In the genomic region with DNA sequence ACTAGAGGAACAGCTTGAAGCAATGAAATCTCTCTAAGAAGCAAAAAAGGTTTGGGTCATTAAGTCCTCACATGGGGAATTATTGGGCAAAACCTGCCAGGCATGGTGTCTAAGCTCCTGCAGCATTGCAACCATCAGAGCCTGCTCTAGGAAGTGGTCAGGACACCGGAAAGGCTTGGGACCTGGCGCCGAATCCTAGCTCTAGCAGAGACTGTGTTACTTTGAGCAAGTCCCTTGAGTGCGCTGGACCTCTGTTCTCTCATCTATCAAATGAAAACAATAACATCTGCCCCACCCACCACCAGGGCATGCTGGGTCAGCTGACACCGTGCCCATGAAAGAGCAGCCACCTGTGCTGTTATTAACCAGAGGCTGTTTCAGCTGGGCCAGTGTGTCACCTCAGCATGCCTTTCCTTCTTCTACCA, we compare ENCODE assay signal across 8 cellular contexts. TPM values are rescaled to one million over a fixed set of nuclear protein-coding genes. Genes with fewer than 3 reads are reported as not detected.
DNase-seq lines count a peak whose midpoint lies in the region; ATAC-seq and TF ChIP-seq lines count a peak whose summit lies in the region.

No MANE protein-coding gene starts in this region.

- H3K4me3 Mint-ChIP-seq in stimulated activated naive CD8-positive, alpha-beta T cell treated with anti-CD3 and anti-CD28 coated beads, Interleukin-15, Interleukin-2, amounts not matched to agents 100 ng/mL and 50 ng/mL, for 24 hours: no peak overlapping the region
- H3K4me3 Mint-ChIP-seq in stimulated activated naive CD8-positive, alpha-beta T cell treated with anti-CD3 and anti-CD28 coated beads, Interleukin-15, amount 100 ng/mL, for 72 hours: no peak overlapping the region
- H3K4me3 Mint-ChIP-seq in natural killer cell: no peak overlapping the region

- H3K36me3 Mint-ChIP-seq in stimulated activated naive CD8-positive, alpha-beta T cell treated with anti-CD3 and anti-CD28 coated beads, Interleukin-15, Interleukin-2, amounts not matched to agents 100 ng/mL and 50 ng/mL, for 24 hours (ENCODE audit: low read depth): peaks cover 31% of the 10 kb centered on the region
- H3K36me3 Mint-ChIP-seq in natural killer cell: no peaks in the 10 kb centered on the region

- intact Hi-C loops in natural killer cell (cut with micrococcal nuclease): no loop called here

- peak overlapping the region; percentile 66 for H3K27ac ChIP-seq in cingulate gyrus (ENCODE audit: low read depth, low read length)

- peak overlapping the region; percentile 23 for H3K27ac Mint-ChIP-seq in stimulated activated naive CD8-positive, alpha-beta T cell treated with anti-CD3 and anti-CD28 coated beads, Interleukin-15, Interleukin-2, amounts not matched to agents 100 ng/mL and 50 ng/mL, for 24 hours
- H3K27ac Mint-ChIP-seq in stimulated activated naive CD8-positive, alpha-beta T cell treated with anti-CD3 and anti-CD28 coated beads, Interleukin-15, amount 100 ng/mL, for 72 hours: no peak overlapping the region
- H3K27ac Mint-ChIP-seq in natural killer cell: peak overlapping the region; percentile 62 to 84

- peaks cover 86% of the 10 kb centered on the region for H3K4me1 Mint-ChIP-seq in stimulated activated naive CD8-positive, alpha-beta T cell treated with anti-CD3 and anti-CD28 coated beads, Interleukin-15, Interleukin-2, amounts not matched to agents 100 ng/mL and 50 ng/mL, for 24 hours (ENCODE audit: low read depth)
- peaks cover 93% of the 10 kb centered on the region for H3K4me1 Mint-ChIP-seq in stimulated activated naive CD8-positive, alpha-beta T cell treated with anti-CD3 and anti-CD28 coated beads, Interleukin-15, amount 100 ng/mL, for 72 hours
- H3K4me1 Mint-ChIP-seq in natural killer cell: peaks cover 51% of the 10 kb centered on the region in 2 donors

- ATAC-seq in stimulated activated naive CD8-positive, alpha-beta T cell treated with anti-CD3 and anti-CD28 coated beads, Interleukin-15, amount 100 ng/mL, for 72 hours: no peak
- ATAC-seq in natural killer cell (no peak), GM19397 (IDR thresholded peaks at IDR 0.05; ENCODE audit: unreplicated experiment) (no peak)

- DNase-seq in stimulated activated naive CD8-positive, alpha-beta T cell treated with anti-CD3 and anti-CD28 coated beads, Interleukin-15, amount 100 ng/mL, for 72 hours: no peak
- DNase-seq in natural killer cell (no peak), islet precursor cell (no peak), NCI-H226 (no peak), AG08396 (ENCODE audit: low spot score) (no peak)

- H3K27me3 Mint-ChIP-seq in stimulated activated naive CD8-positive, alpha-beta T cell treated with anti-CD3 and anti-CD28 coated beads, Interleukin-15, Interleukin-2, amounts not matched to agents 100 ng/mL and 50 ng/mL, for 24 hours: no peaks in the 10 kb centered on the region
- no peaks in the 10 kb centered on the region for H3K27me3 Mint-ChIP-seq in stimulated activated naive CD8-positive, alpha-beta T cell treated with anti-CD3 and anti-CD28 coated beads, Interleukin-15, amount 100 ng/mL, for 72 hours
- H3K27me3 Mint-ChIP-seq in natural killer cell (ENCODE audit: low read depth in 2 of 2): no peaks in the 10 kb centered on the region

- H3K9me3 Mint-ChIP-seq in stimulated activated naive CD8-positive, alpha-beta T cell treated with anti-CD3 and anti-CD28 coated beads, Interleukin-15, Interleukin-2, amounts not matched to agents 100 ng/mL and 50 ng/mL, for 24 hours: no peaks in the 10 kb centered on the region
- H3K9me3 Mint-ChIP-seq in stimulated activated naive CD8-positive, alpha-beta T cell treated with anti-CD3 and anti-CD28 coated beads, Interleukin-15, amount 100 ng/mL, for 72 hours: no peaks in the 10 kb centered on the region
- no peaks in the 10 kb centered on the region for H3K9me3 Mint-ChIP-seq in natural killer cell

- TF ChIP-seq CTCF in natural killer cell (IDR thresholded peaks at IDR 0.05): no peak

RNA-seq across cellular contexts. Expression of a gene that starts 6.3 kb away (rescaled TPM):
- 10 to 100 TPM; 49.8 to 59.3 (median 54.5) TPM for total RNA-seq in natural killer cell

RNA-seq across cellular contexts. Expression of a gene that starts 6.5 kb away (rescaled TPM):
- 100 to 1,000 TPM in 2 of 3 donors, 10 to 100 TPM in 1; 74.9 to 109 (median 106) TPM for total RNA-seq in natural killer cell

RNA-seq across cellular contexts. Expression of a gene that starts 45.8 kb away (rescaled TPM):
- 100 to 1,000 TPM; 207 to 236 (median 228) TPM for total RNA-seq in natural killer cell

RNA-seq across cellular contexts. Expression of a gene that starts 50.9 kb away (rescaled TPM):
- 100 to 1,000 TPM in 1 of 3 donors, 10 to 100 TPM in 2; 62.6 to 106 (median 86.1) TPM for total RNA-seq in natural killer cell

Comparison
In these comparisons a context has a peak if more than half of its experiments do, and no peak if none do; other contexts are left out.
1. H3K27ac Mint-ChIP-seq: peak in stimulated activated naive CD8-positive, alpha-beta T cell treated with anti-CD3 and anti-CD28 coated beads, Interleukin-15, Interleukin-2, amounts not matched to agents 100 ng/mL and 50 ng/mL, for 24 hours (single experiment) and natural killer cell (2 of 2); none in stimulated activated naive CD8-positive, alpha-beta T cell treated with anti-CD3 and anti-CD28 coated beads, Interleukin-15, amount 100 ng/mL, for 72 hours (0 of 2).